In the genomic region with DNA sequence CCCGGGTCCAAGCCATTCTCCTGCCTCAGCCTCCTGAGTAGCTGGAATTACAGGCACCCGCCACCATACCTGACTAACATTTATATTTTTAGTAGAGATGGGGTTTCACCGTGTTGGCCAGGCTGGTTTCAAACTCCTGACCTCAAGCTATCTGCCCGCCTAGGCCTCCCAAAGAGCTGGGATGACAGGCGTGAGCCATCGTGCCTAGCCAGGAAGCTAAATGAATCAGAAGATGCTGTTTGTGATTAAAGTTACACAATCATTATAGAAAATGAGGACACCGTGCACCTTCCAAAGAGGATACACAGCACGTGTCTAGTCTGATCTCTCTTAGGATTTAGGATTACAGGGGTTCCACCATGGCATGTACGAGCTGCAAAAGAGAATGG, we compare ENCODE assay signal across 16 cellular contexts.
DNase-seq lines count a peak whose midpoint lies in the region; ATAC-seq and TF ChIP-seq lines count a peak whose summit lies in the region.
"Had no signal": no experiment of that assay in that cellular context is flagged by ENCODE, and none has a peak within 500 bp of the region (broad histone marks: within the 10 kb centered on the region; RNA-seq: fewer than 3 reads in every experiment).

No MANE protein-coding gene starts in this region.

- DNase-seq in D341Med (ENCODE audit: low spot score): peak; percentile 53
- DNase-seq in WERI-Rb-1: no peak
- DNase-seq in fibroblast of mammary gland (ENCODE audit: low read depth): peak; percentile 41
- DNase-seq in prostate gland (ENCODE audit: low spot score): peak; percentile 54
- no peak for DNase-seq in HPDE6-E6E7 (ENCODE audit: extremely low spot score)
- DNase-seq in CD8-positive, alpha-beta T cell: no peak
- DNase-seq in CD4-positive, alpha-beta memory T cell: no peak
- no peak for DNase-seq in HK-2 (ENCODE audit: unreplicated experiment)
- DNase-seq: activated CD4-positive, CD25-positive, alpha-beta regulatory T cell treated with anti-CD3 and anti-CD28 coated beads, Interleukin-2, amount 50 U/mL, for 72 hours; activated T-cell treated with anti-CD3 and anti-CD28 coated beads, Interleukin-2, amount 50 U/mL, for 1 hour; amygdala; hippocampal formation; NCI-H1105 treated with DMSO at 0.1 percent for 48 hours; NCI-H446 treated with DMSO at 0.1 percent for 48 hours; stimulated activated CD4-positive, alpha-beta T cell treated with anti-CD3 and anti-CD28 coated beads, Interleukin-2, amount 100 ng/mL, for 48 hours had no signal

- CTCF ChIA-PET in CD8-positive, alpha-beta T cell (lab: Charles Lee): no interaction called here
- CTCF ChIA-PET in CD4-positive, alpha-beta memory T cell (lab: Charles Lee; ENCODE audit: partially characterized antibody): no interaction called here

- no peak for TF ChIP-seq POLR2A in prostate gland (IDR thresholded peaks at IDR 0.05)

- H3K9me3 ChIP-seq in WERI-Rb-1 (ENCODE audit: severe bottlenecking): no peaks in the 10 kb centered on the region
- H3K9me3 ChIP-seq in prostate gland: no peaks in the 10 kb centered on the region
- no peaks in the 10 kb centered on the region for H3K9me3 ChIP-seq in CD8-positive, alpha-beta T cell (ENCODE audit: low read length)
- no peaks in the 10 kb centered on the region for H3K9me3 ChIP-seq in CD4-positive, alpha-beta memory T cell (ENCODE audit: control insufficient read depth in 1 of 2, low read length in 2 of 2)

- H3K27me3 Mint-ChIP-seq in CD8-positive, alpha-beta T cell (ENCODE audit: low read depth): no peaks in the 10 kb centered on the region
- no peaks in the 10 kb centered on the region for H3K27me3 Mint-ChIP-seq in CD4-positive, alpha-beta memory T cell
- H3K27me3 Mint-ChIP-seq: B cell had no signal

- peaks cover 2% of the 10 kb centered on the region for H3K4me1 Mint-ChIP-seq in CD8-positive, alpha-beta T cell (ENCODE audit: low read depth)
- peaks cover 0 to 3% (median under 1%) of the 10 kb centered on the region in 4 donors for H3K4me1 Mint-ChIP-seq in CD4-positive, alpha-beta memory T cell
- H3K4me1 Mint-ChIP-seq: B cell had no signal

- H3K27ac ChIP-seq in WERI-Rb-1: peak overlapping the region; percentile 37; the same call in 1 of the 2 replicates
- H3K27ac ChIP-seq in prostate gland: peak overlapping the region; percentile 66 to 68
- no peak overlapping the region for H3K27ac ChIP-seq in CD8-positive, alpha-beta T cell (ENCODE audit: low read depth, low read length)
- H3K27ac ChIP-seq in CD4-positive, alpha-beta memory T cell (ENCODE audit: low read depth, low read length): no peak overlapping the region

- intact Hi-C loops in prostate gland (cut with DNase I): loop anchor here (5.0 kb wide), 1 partner anchor 96 kb away; no protein-coding TSS in a partner anchor
- intact Hi-C loops in CD8-positive, alpha-beta T cell (cut with DNase I, micrococcal nuclease): no loop called here
- intact Hi-C loops in CD4-positive, alpha-beta memory T cell (cut with micrococcal nuclease): no loop called here

- H3K27me3 ChIP-seq in WERI-Rb-1 (ENCODE audit: insufficient read depth, low read depth, severe bottlenecking) (no peaks in the 10 kb centered on the region), prostate gland (replicated peaks; ENCODE audit: insufficient read depth) (no peaks in the 10 kb centered on the region)
- no peaks in the 10 kb centered on the region for H3K27me3 ChIP-seq in CD8-positive, alpha-beta T cell (ENCODE audit: insufficient read depth, low read length)
- no peaks in the 10 kb centered on the region for H3K27me3 ChIP-seq in CD4-positive, alpha-beta memory T cell (ENCODE audit: insufficient read depth, low read length)

- 40% methylated on average over 9 of the region's 9 CpGs for WGBS in prostate gland

- peaks cover 45% of the 10 kb centered on the region for H3K36me3 Mint-ChIP-seq in CD8-positive, alpha-beta T cell
- peaks cover 17 to 35% of the 10 kb centered on the region in 2 donors for H3K36me3 Mint-ChIP-seq in CD4-positive, alpha-beta memory T cell

- no peak overlapping the region for H3K4me3 Mint-ChIP-seq in CD8-positive, alpha-beta T cell
- no peak overlapping the region for H3K4me3 Mint-ChIP-seq in CD4-positive, alpha-beta memory T cell
- H3K4me3 Mint-ChIP-seq: B cell had no signal

- no peaks in the 10 kb centered on the region for H3K4me1 ChIP-seq in prostate gland (replicated peaks)
- no peaks in the 10 kb centered on the region for H3K4me1 ChIP-seq in CD8-positive, alpha-beta T cell (ENCODE audit: insufficient read depth, low read length)
- no peaks in the 10 kb centered on the region for H3K4me1 ChIP-seq in CD4-positive, alpha-beta memory T cell (ENCODE audit: insufficient read depth, low read length)

- H3K36me3 ChIP-seq in WERI-Rb-1 (peaks cover 3% of the 10 kb centered on the region; the same call in 1 of the 2 replicates), prostate gland (no peaks in the 10 kb centered on the region)
- H3K36me3 ChIP-seq in CD8-positive, alpha-beta T cell (ENCODE audit: insufficient read depth, low read length): no peaks in the 10 kb centered on the region
- no peaks in the 10 kb centered on the region for H3K36me3 ChIP-seq in CD4-positive, alpha-beta memory T cell (ENCODE audit: insufficient read depth, low read length)

- TF ChIP-seq CTCF in WERI-Rb-1 (IDR thresholded peaks at IDR 0.05; ENCODE audit: low read depth, low read length) (no peak), fibroblast of mammary gland (conservative IDR thresholded peaks at IDR 0.05; ENCODE audit: control insufficient read depth, insufficient read depth, low read depth, low read length) (no peak), prostate gland (IDR thresholded peaks at IDR 0.05) (no peak)
- no peak for TF ChIP-seq CTCF in CD8-positive, alpha-beta T cell (IDR thresholded peaks at IDR 0.05)

- no peak overlapping the region for H3K27ac Mint-ChIP-seq in CD8-positive, alpha-beta T cell
- no peak overlapping the region for H3K27ac Mint-ChIP-seq in CD4-positive, alpha-beta memory T cell
- H3K27ac Mint-ChIP-seq: B cell had no signal

- H3K9me3 Mint-ChIP-seq in CD8-positive, alpha-beta T cell: no peaks in the 10 kb centered on the region
- peaks cover 0 to 2% (median 0%) of the 10 kb centered on the region in 8 donors for H3K9me3 Mint-ChIP-seq in CD4-positive, alpha-beta memory T cell

- POLR2A ChIA-PET in CD8-positive, alpha-beta T cell (lab: Charles Lee): no interaction called here
- POLR2A ChIA-PET in CD4-positive, alpha-beta memory T cell (lab: Charles Lee; ENCODE audit: partially characterized antibody): no interaction called here

- no peak for ATAC-seq in CD8-positive, alpha-beta T cell

- no peak overlapping the region for H3K4me3 ChIP-seq in WERI-Rb-1 (ENCODE audit: low read depth, low read length)
- no peak overlapping the region for H3K4me3 ChIP-seq in fibroblast of mammary gland (ENCODE audit: control insufficient read depth, low read depth, low read length)
- peak overlapping the region in 1 of 2 donors; percentile 2 for H3K4me3 ChIP-seq in prostate gland
- H3K4me3 ChIP-seq in CD8-positive, alpha-beta T cell (ENCODE audit: low read depth, low read length): no peak overlapping the region
- no peak overlapping the region for H3K4me3 ChIP-seq in CD4-positive, alpha-beta memory T cell (ENCODE audit: low read length in 2 of 2)

Comparison
In these comparisons a context has a peak if more than half of its experiments do, and no peak if none do; other contexts are left out.
1. DNase-seq: peak in D341Med (single experiment), fibroblast of mammary gland (single experiment) and prostate gland (single experiment); none in WERI-Rb-1 (single experiment), HPDE6-E6E7 (single experiment), CD8-positive, alpha-beta T cell (0 of 7), CD4-positive, alpha-beta memory T cell (0 of 5) and HK-2 (single experiment).
2. H3K27ac ChIP-seq: peak in WERI-Rb-1 (single experiment) and prostate gland (2 of 2); none in CD8-positive, alpha-beta T cell (single experiment) and CD4-positive, alpha-beta memory T cell (single experiment).